8 cellular contexts compared by ENCODE assay signal in genomic region chr12:13864081-13864673, GRCh38.
A peak's percentile ranks its signal among the peaks of the same experiment; 100 is the strongest.
DNase-seq lines count a peak whose midpoint lies in the region; ATAC-seq, FAIRE-seq and TF ChIP-seq lines count a peak whose summit lies in the region.

No MANE protein-coding gene starts in this region.

- no peaks in the 10 kb centered on the region for H3K4me1 ChIP-seq in breast epithelium
- no peaks in the 10 kb centered on the region for H3K4me1 ChIP-seq in keratinocyte (ENCODE audit: control insufficient read depth, extremely low read depth, insufficient read depth, low read length)

- H3K27ac ChIP-seq in breast epithelium: no peak overlapping the region
- H3K27ac ChIP-seq in keratinocyte (ENCODE audit: control insufficient read depth, insufficient read depth, low read length): no peak overlapping the region

- no peak for TF ChIP-seq POLR2A in breast epithelium (IDR thresholded peaks at IDR 0.05)

- TF ChIP-seq CTCF in breast epithelium (IDR thresholded peaks at IDR 0.05) (peak; percentile 31 to 68 (median 65)), keratinocyte (optimal IDR thresholded peaks at IDR 0.05 in 1 of 3, IDR thresholded peaks at IDR 0.05 in 1 of 3, conservative IDR thresholded peaks at IDR 0.05 in 1 of 3; ENCODE audit: extremely low read depth in 1 of 3, insufficient read depth in 2 of 3, low read length in 3 of 3) (peak; percentile 94 to 97 (median 96))

- H3K27me3 ChIP-seq in breast epithelium (no peaks in the 10 kb centered on the region), keratinocyte (ENCODE audit: control insufficient read depth, extremely low read depth, insufficient read depth, low read length) (no peaks in the 10 kb centered on the region)

- H3K9ac ChIP-seq in keratinocyte (ENCODE audit: control insufficient read depth, extremely low read depth, insufficient read depth, low read length): no peak overlapping the region

- H3K79me2 ChIP-seq in keratinocyte (ENCODE audit: control insufficient read depth, insufficient read depth, low read length): no peaks in the 10 kb centered on the region

- DNase-seq in SHP77 (lab: John Stamatoyannopoulos, UW) (peak; percentile 32 to 54), SHP77 treated with DMSO at 0.1 percent for 48 hours (lab: John Stamatoyannopoulos, UW) (no peak), NCI-H1436 (lab: John Stamatoyannopoulos, UW) (peak; percentile 56), T-helper 2 cell (peak in 4 of 5 experiments; percentile 10 to 60 (median 14)), breast epithelium (ENCODE audit: low spot score in 2 of 2) (peak; percentile 26 to 65), keratinocyte (ENCODE audit: low read depth, low spot score) (peak; percentile 45)
- DNase-seq in stimulated activated CD4-positive, alpha-beta T cell treated with anti-CD3 and anti-CD28 coated beads, Interleukin-2, amount 100 ng/mL, for 24 hours: peak; percentile 57 to 71

- H4K20me1 ChIP-seq in keratinocyte (ENCODE audit: control insufficient read depth, extremely low read depth, insufficient read depth, low read length): no peaks in the 10 kb centered on the region

- no peak overlapping the region for H3K4me2 ChIP-seq in keratinocyte (ENCODE audit: control insufficient read depth, extremely low read depth, insufficient read depth, low read depth, low read length)

- H3K4me3 ChIP-seq in breast epithelium (no peak overlapping the region), keratinocyte (ENCODE audit: control insufficient read depth in 2 of 3, extremely low read depth in 1 of 3, insufficient read depth in 2 of 3, low read depth in 1 of 3, low read length in 3 of 3) (no peak overlapping the region)

- H3K9me3 ChIP-seq in breast epithelium: no peaks in the 10 kb centered on the region
- no peaks in the 10 kb centered on the region for H3K9me3 ChIP-seq in keratinocyte (ENCODE audit: control insufficient read depth, low read depth, low read length)

- ATAC-seq in HG02852 (IDR thresholded peaks at IDR 0.05; ENCODE audit: unreplicated experiment): peak; percentile 94

- no peaks in the 10 kb centered on the region for H3K9me1 ChIP-seq in keratinocyte (ENCODE audit: control insufficient read depth, extremely low read depth, insufficient read depth, low read length)

- H3K36me3 ChIP-seq in breast epithelium: no peaks in the 10 kb centered on the region
- no peaks in the 10 kb centered on the region for H3K36me3 ChIP-seq in keratinocyte (ENCODE audit: control insufficient read depth in 2 of 2, extremely low read depth in 1 of 2, insufficient read depth in 2 of 2, low read length in 2 of 2)

- intact Hi-C loops in breast epithelium (cut with DNase I; ENCODE audit: low total_unique reads): no loop called here

- dilution Hi-C loops in keratinocyte (cut with MboI; ENCODE audit: extremely low pct_ligation_motif_present, low sequenced_read_pairs): no loop called here

- no peak overlapping the region for H2AFZ ChIP-seq in keratinocyte (ENCODE audit: control insufficient read depth, low read length)

- FAIRE-seq in keratinocyte (lab: Jason Lieb, UNC): peak; percentile 78
